In the genomic region with DNA sequence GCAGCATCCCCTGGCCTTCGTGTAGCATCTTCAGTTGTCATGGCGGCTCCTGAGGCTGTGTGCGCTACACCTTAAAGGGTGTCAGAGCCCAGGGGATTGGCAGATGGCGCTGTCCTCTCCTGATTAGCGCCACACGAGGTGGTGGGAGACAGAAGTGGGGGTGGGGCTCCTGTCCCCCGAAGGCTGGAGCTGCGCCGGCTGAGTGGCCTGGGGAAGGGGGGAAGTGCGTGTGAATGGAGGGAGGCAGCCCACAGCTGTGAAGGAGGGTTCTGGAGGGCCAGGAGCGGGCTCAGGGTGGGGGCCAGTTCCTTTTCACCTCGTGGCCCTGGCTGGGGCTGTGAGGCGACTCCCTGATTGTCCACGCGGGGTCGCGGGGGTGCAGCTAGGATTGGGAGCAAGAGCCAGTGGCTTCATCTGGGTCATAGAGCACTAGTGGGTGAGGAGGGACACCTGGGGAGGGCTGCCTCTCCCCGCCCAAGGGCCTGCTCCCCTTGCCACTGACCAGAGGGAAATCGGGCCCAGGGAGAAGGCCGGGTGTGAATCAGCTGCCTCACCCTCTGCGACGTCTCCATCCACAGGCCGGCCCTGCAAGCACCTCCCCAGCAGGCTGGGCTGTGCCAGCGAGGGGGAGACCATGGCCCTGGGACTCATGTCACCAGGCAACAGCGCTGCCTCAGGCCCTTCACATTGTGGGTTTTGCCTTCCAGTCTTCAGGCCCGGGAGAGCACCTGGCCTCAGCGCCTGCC, we compare ENCODE assay signal across 12 cellular contexts. TPM values are rescaled to one million over a fixed set of nuclear protein-coding genes. Genes with fewer than 3 reads are reported as not detected.
DNase-seq lines count a peak whose midpoint lies in the region; ATAC-seq and TF ChIP-seq lines count a peak whose summit lies in the region.
"Had no signal": no experiment of that assay in that cellular context is flagged by ENCODE, and none has a peak within 500 bp of the region (broad histone marks: within the 10 kb centered on the region; RNA-seq: fewer than 3 reads in every experiment).

No MANE protein-coding gene starts in this region.

- H3K4me3 Mint-ChIP-seq in nephron: peak overlapping the region in 1 of 3 experiments; percentile 26
- H3K4me3 Mint-ChIP-seq: activated CD4-positive, alpha-beta T cell treated with anti-CD3 and anti-CD28 coated beads, Interleukin-2, amount 10 ng/mL, durations not matched to agents 7 days and 5 days had no signal

- H3K4me3 ChIP-seq in RWPE2 (ENCODE audit: severe bottlenecking): no peak overlapping the region
- H3K4me3 ChIP-seq: heart left ventricle had no signal

- ATAC-seq in RWPE2 (ENCODE audit: low read depth): 0 out of 3 replicates have a peak, but pooled peaks have one; percentile 22
- ATAC-seq in GM18907 (IDR thresholded peaks at IDR 0.05; ENCODE audit: unreplicated experiment): no peak
- no peak for ATAC-seq in GM21390 (IDR thresholded peaks at IDR 0.05; ENCODE audit: unreplicated experiment)
- no peak for ATAC-seq in GM21825 (IDR thresholded peaks at IDR 0.05; ENCODE audit: unreplicated experiment)
- ATAC-seq: heart left ventricle had no signal

- no peak overlapping the region for H3K27ac ChIP-seq in RWPE2 (ENCODE audit: poor library complexity, severe bottlenecking)
- H3K27ac ChIP-seq: heart left ventricle had no signal

- H3K9me3 Mint-ChIP-seq in nephron: no peaks in the 10 kb centered on the region
- H3K9me3 Mint-ChIP-seq: activated CD4-positive, alpha-beta T cell treated with anti-CD3 and anti-CD28 coated beads, Interleukin-2, amount 10 ng/mL, durations not matched to agents 7 days and 5 days; activated T-helper 2 cell treated with anti-CD3 and anti-CD28 coated beads, Interferon-gamma antibody, Interleukin-2, Interleukin-4, amounts not matched to agents 10 μg/mL and 5 μg/mL and 100 μg/mL, durations not matched to agents 14 hours and 24 hours and 36 hours had no signal

- no peaks in the 10 kb centered on the region for H3K36me3 Mint-ChIP-seq in nephron (ENCODE audit: low read depth)

- no peaks in the 10 kb centered on the region for H3K36me3 ChIP-seq in RWPE2 (ENCODE audit: low read depth)
- H3K36me3 ChIP-seq: heart left ventricle had no signal

- H3K27me3 Mint-ChIP-seq in nephron (ENCODE audit: low read depth): peaks cover 7% of the 10 kb centered on the region

- peak overlapping the region; percentile 25 to 70 (median 40) for H3K27ac Mint-ChIP-seq in nephron
- H3K27ac Mint-ChIP-seq: activated CD4-positive, alpha-beta T cell treated with anti-CD3 and anti-CD28 coated beads, Interleukin-2, amount 10 ng/mL, durations not matched to agents 7 days and 5 days; activated T-helper 2 cell treated with anti-CD3 and anti-CD28 coated beads, Interferon-gamma antibody, Interleukin-2, Interleukin-4, amounts not matched to agents 10 μg/mL and 5 μg/mL and 100 μg/mL, durations not matched to agents 14 hours and 24 hours and 36 hours had no signal

- in situ Hi-C loops in G401 (cut with HindIII; ENCODE audit: low sequenced_read_pairs): loop anchor here (10.0 kb wide), 2 partner anchors 45 to 105 kb away; partner anchors contain the start of gene ACTG1

- H3K27me3 ChIP-seq in RWPE2 (ENCODE audit: insufficient read depth, poor library complexity, severe bottlenecking): no peaks in the 10 kb centered on the region

- no peaks in the 10 kb centered on the region for H3K9me3 ChIP-seq in RWPE2 (ENCODE audit: severe bottlenecking)
- H3K9me3 ChIP-seq: heart left ventricle had no signal

- H3K4me1 ChIP-seq in RWPE2 (ENCODE audit: insufficient read depth, poor library complexity, severe bottlenecking): peaks cover 9% of the 10 kb centered on the region

- peaks cover 49% of the 10 kb centered on the region for H3K4me1 Mint-ChIP-seq in nephron

- TF ChIP-seq CTCF in RWPE2 (IDR thresholded peaks at IDR 0.05; ENCODE audit: poor library complexity, severe bottlenecking) (no peak), nephron (IDR thresholded peaks at IDR 0.05; ENCODE audit: unreplicated experiment in 3 of 3) (no peak)

- DNase-seq in G401 (ENCODE audit: low spot score): peak; percentile 38
- DNase-seq in NCI-H1105 treated with DMSO at 0.1 percent for 48 hours (lab: John Stamatoyannopoulos, UW): peak; percentile 39
- DNase-seq in RWPE2 (ENCODE audit: low spot score): no peak
- DNase-seq in OCI-M2 (lab: John Stamatoyannopoulos, UW; ENCODE audit: unreplicated experiment): no peak
- DNase-seq: activated CD4-positive, alpha-beta T cell treated with anti-CD3 and anti-CD28 coated beads, Interleukin-2, amount 10 ng/mL, durations not matched to agents 7 days and 5 days; heart left ventricle; trophoblast cell had no signal

RNA-seq across cellular contexts. Expression of gene BAHCC1, which starts 14.1 kb away (rescaled TPM):
- total RNA-seq in G401 (2014; rRNA removed; shearing (Covaris generic)): 5.3 and 9.6 TPM in 2 replicates
- total RNA-seq: activated CD4-positive, alpha-beta T cell treated with anti-CD3 and anti-CD28 coated beads, Interleukin-2, amount 10 ng/mL, durations not matched to agents 7 days and 5 days had no signal

Comparison
In these comparisons a context has a peak if more than half of its experiments do, and no peak if none do; other contexts are left out.
1. DNase-seq: peak in G401 (single experiment) and NCI-H1105 treated with DMSO at 0.1 percent for 48 hours (single experiment); none in RWPE2 (single experiment) and OCI-M2 (single experiment).